Comparison of ENCODE assay signal across 15 cellular contexts in the genomic region with DNA sequence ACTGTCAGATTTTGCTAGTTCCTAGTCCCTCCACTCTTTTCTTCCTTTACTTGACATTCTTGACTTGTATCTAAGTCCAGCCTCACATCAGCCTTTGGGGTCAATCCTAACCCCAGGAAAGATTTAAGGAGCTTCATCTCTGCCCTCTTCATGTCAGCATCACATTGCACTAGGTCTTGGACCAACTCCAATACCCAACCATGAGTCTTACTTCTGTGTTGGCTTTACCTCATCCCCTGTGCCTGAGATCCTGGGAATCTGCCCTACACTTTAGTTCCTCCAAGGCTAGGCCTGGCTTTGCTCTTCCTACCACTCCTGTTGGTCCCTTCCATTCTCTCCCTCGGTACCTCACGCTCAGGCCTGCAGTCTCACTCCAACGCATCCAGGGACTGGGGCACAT.
DNase-seq lines count a peak whose midpoint lies in the region; ATAC-seq, FAIRE-seq and TF ChIP-seq lines count a peak whose summit lies in the region.
"Had no signal": no experiment of that assay in that cellular context is flagged by ENCODE, and none has a peak within 500 bp of the region (broad histone marks: within the 10 kb centered on the region; RNA-seq: fewer than 3 reads in every experiment).

No MANE protein-coding gene starts in this region.

- H3K4ac ChIP-seq in trophoblast cell (ENCODE audit: low read depth, low read length): no peak overlapping the region

- H3K27ac ChIP-seq in C4-2B (peak overlapping the region; percentile 10; the same call in 1 of the 2 replicates), trophoblast cell (ENCODE audit: low read depth, low read length) (no peak overlapping the region), WERI-Rb-1 (no peak overlapping the region)
- H3K27ac ChIP-seq: SK-N-MC had no signal

- peak overlapping the region; percentile 82 for H3K23ac ChIP-seq in trophoblast cell (ENCODE audit: low read length)

- H2BK5ac ChIP-seq in trophoblast cell (ENCODE audit: low read depth, low read length, poor library complexity): no peak overlapping the region

- peaks cover 7% of the 10 kb centered on the region for H3K9me3 Mint-ChIP-seq in dendritic cell treated with granulocyte-macrophage colony-stimulating factor and Interleukin-4, amounts not matched to agents 40 ng/mL and 50 ng/mL, for 4 days

- no peak for ATAC-seq in GM18517 (IDR thresholded peaks at IDR 0.05; ENCODE audit: unreplicated experiment)
- ATAC-seq: HCT116, PC-3 had no signal

- H2AK5ac ChIP-seq in trophoblast cell (ENCODE audit: low read length): no peak overlapping the region

- TF ChIP-seq CTCF in C4-2B (conservative IDR thresholded peaks at IDR 0.05) (no peak), WERI-Rb-1 (IDR thresholded peaks at IDR 0.05; ENCODE audit: low read depth, low read length) (no peak)

- no peak overlapping the region for H2BK120ac ChIP-seq in trophoblast cell (ENCODE audit: insufficient read depth, low read length, poor library complexity)

- FAIRE-seq in RCC 7860 (lab: Jason Lieb, UNC): no peak

- H3K36me3 ChIP-seq in trophoblast cell (ENCODE audit: control insufficient read depth in 1 of 2, insufficient read depth in 2 of 2, low read length in 2 of 2) (no peaks in the 10 kb centered on the region), WERI-Rb-1 (peaks cover 72% of the 10 kb centered on the region)

- no peak overlapping the region for H4K12ac ChIP-seq in trophoblast cell (ENCODE audit: low read depth, low read length)

- H3K9ac ChIP-seq in trophoblast cell (ENCODE audit: low read length): no peak overlapping the region

- no peak overlapping the region for H4K8ac ChIP-seq in trophoblast cell (ENCODE audit: low read depth, low read length)

- no peaks in the 10 kb centered on the region for H3K27me3 ChIP-seq in trophoblast cell (ENCODE audit: insufficient read depth, low read length)
- H3K27me3 ChIP-seq in WERI-Rb-1 (ENCODE audit: insufficient read depth, low read depth, severe bottlenecking): no peaks in the 10 kb centered on the region

- H3K4me3 ChIP-seq in trophoblast cell (ENCODE audit: low read depth, low read length) (no peak overlapping the region), WERI-Rb-1 (ENCODE audit: low read depth, low read length) (no peak overlapping the region)
- H3K4me3 ChIP-seq: SK-N-MC had no signal

- H3K4me1 ChIP-seq in trophoblast cell (ENCODE audit: control insufficient read depth in 1 of 2, insufficient read depth in 2 of 2, low read length in 2 of 2): no peaks in the 10 kb centered on the region

- no peaks in the 10 kb centered on the region for H3K27me3 Mint-ChIP-seq in dendritic cell treated with granulocyte-macrophage colony-stimulating factor and Interleukin-4, amounts not matched to agents 40 ng/mL and 50 ng/mL, for 4 days

- no peak overlapping the region for H3K4me3 Mint-ChIP-seq in dendritic cell treated with granulocyte-macrophage colony-stimulating factor and Interleukin-4, amounts not matched to agents 40 ng/mL and 50 ng/mL, for 4 days

- WGBS in trophoblast cell (ENCODE audit: extremely low coverage, insufficient coverage, insufficient read length): no CpG with 5 or more reads among the region's 3 CpGs

- no peak overlapping the region for H2AFZ ChIP-seq in trophoblast cell (ENCODE audit: insufficient read depth, low read length, poor library complexity)

- peak overlapping the region; percentile 91 for H3K27ac Mint-ChIP-seq in dendritic cell treated with granulocyte-macrophage colony-stimulating factor and Interleukin-4, amounts not matched to agents 40 ng/mL and 50 ng/mL, for 4 days

- H3K4me1 Mint-ChIP-seq in dendritic cell treated with granulocyte-macrophage colony-stimulating factor and Interleukin-4, amounts not matched to agents 40 ng/mL and 50 ng/mL, for 4 days (ENCODE audit: low read depth): peaks cover 74% of the 10 kb centered on the region

- H3K4me2 ChIP-seq in trophoblast cell (ENCODE audit: low read length): no peak overlapping the region

- peak; percentile 24 for DNase-seq in HT1080 (ENCODE audit: low read depth)
- no peak for DNase-seq in trophoblast cell
- no peak for DNase-seq in COLO829 (ENCODE audit: low spot score)
- DNase-seq in WERI-Rb-1: no peak
- no peak for DNase-seq in RCC 7860 (ENCODE audit: low spot score)
- DNase-seq: C1 segment of cervical spinal cord, GDM1, NCI-H1105, NCI-H1694 treated with DMSO at 0.1 percent for 48 hours, PC-3 had no signal

- no peaks in the 10 kb centered on the region for H3K79me2 ChIP-seq in trophoblast cell (ENCODE audit: control insufficient read depth, insufficient read depth, low read length, poor library complexity)

- H2BK12ac ChIP-seq in trophoblast cell (ENCODE audit: low read length): no peak overlapping the region

- H3K14ac ChIP-seq in trophoblast cell (ENCODE audit: low read length): no peak overlapping the region

- intact Hi-C loops in dendritic cell treated with granulocyte-macrophage colony-stimulating factor and Interleukin-4, amounts not matched to agents 40 ng/mL and 50 ng/mL, for 4 days (cut with micrococcal nuclease): loop anchor here (5.0 kb wide), 1 partner anchor 65 kb away; no protein-coding TSS in a partner anchor

- H3K9me3 ChIP-seq in trophoblast cell (ENCODE audit: insufficient read depth, low read depth, low read length) (peaks cover 1% of the 10 kb centered on the region), WERI-Rb-1 (ENCODE audit: severe bottlenecking) (no peaks in the 10 kb centered on the region)

- no peaks in the 10 kb centered on the region for H3K79me1 ChIP-seq in trophoblast cell (ENCODE audit: low read length)

- H4K91ac ChIP-seq in trophoblast cell (ENCODE audit: low read depth, low read length): no peak overlapping the region

- H3K36me3 Mint-ChIP-seq in dendritic cell treated with granulocyte-macrophage colony-stimulating factor and Interleukin-4, amounts not matched to agents 40 ng/mL and 50 ng/mL, for 4 days (ENCODE audit: low read depth): peaks cover 6% of the 10 kb centered on the region

- no peak overlapping the region for H3K18ac ChIP-seq in trophoblast cell (ENCODE audit: low read length)
